Comparison of ENCODE assay signal across 29 cellular contexts in genomic region chr12:82760423-82760822, GRCh38.
"Had no signal": no experiment of that assay in that cellular context is flagged by ENCODE, and none has a peak within 500 bp of the region (broad histone marks: within the 10 kb centered on the region; RNA-seq: fewer than 3 reads in every experiment).

No MANE protein-coding gene starts in this region.

- DNase-seq: cerebellar nuclear complex; effector CD8-positive, alpha-beta T cell; esophagus squamous epithelium; foreskin melanocyte; kidney; mucosa of descending colon; naive B cell; pancreas; stimulated activated CD4-positive, alpha-beta T cell treated with anti-CD3 and anti-CD28 coated beads, Interleukin-12 subunit alpha, Interleukin-12 subunit beta, amount 100 ng/mL, for 4 hours; stimulated activated CD4-positive, alpha-beta T cell treated with anti-CD3 and anti-CD28 coated beads, Interleukin-1b, Interleukin-23, amount 100 ng/mL, for 48 hours; stimulated activated CD4-positive, alpha-beta T cell treated with anti-CD3 and anti-CD28 coated beads, Interleukin-4, amount 100 ng/mL, for 1 hour; stimulated activated CD8-positive, alpha-beta memory T cell treated with anti-CD3 and anti-CD28 coated beads, Interleukin-4, amount 100 ng/mL, for 48 hours; stimulated activated naive CD4-positive, alpha-beta T cell; stimulated activated naive CD8-positive, alpha-beta T cell treated with anti-CD3 and anti-CD28 coated beads, Interleukin-15, amount 100 ng/mL, for 72 hours; thyroid gland had no signal

- H3K27ac ChIP-seq: esophagus squamous epithelium, neutrophil, pancreas, right atrium auricular region, thyroid gland had no signal

- H3K4me3 Mint-ChIP-seq: memory B cell; mesothelial cell of epicardium; natural killer cell treated with Interleukin-12 subunit alpha and Interleukin-12 subunit beta and Interleukin-15 and Interleukin-18, amount 100 ng/mL, for 72 hours; neural crest cell; stimulated activated naive CD8-positive, alpha-beta T cell treated with anti-CD3 and anti-CD28 coated beads, Interleukin-15, amount 100 ng/mL, for 72 hours; type B pancreatic cell had no signal

- H3K27me3 ChIP-seq: esophagus squamous epithelium, neutrophil, pancreas, right atrium auricular region, thyroid gland had no signal

- H3K4me2 ChIP-seq: smooth muscle cell had no signal

- H3K4me1 Mint-ChIP-seq: stimulated activated naive CD8-positive, alpha-beta T cell treated with anti-CD3 and anti-CD28 coated beads, Interleukin-15, amount 100 ng/mL, for 72 hours had no signal

- H3K4me3 ChIP-seq: esophagus squamous epithelium, lung, mucosa of descending colon, pancreas, right atrium auricular region, smooth muscle cell, thyroid gland had no signal

- H3K27ac Mint-ChIP-seq: memory B cell; mesothelial cell of epicardium; natural killer cell treated with Interleukin-12 subunit alpha and Interleukin-12 subunit beta and Interleukin-15 and Interleukin-18, amount 100 ng/mL, for 72 hours; progenitor cell of endocrine pancreas; stimulated activated naive CD8-positive, alpha-beta T cell treated with anti-CD3 and anti-CD28 coated beads, Interleukin-15, amount 100 ng/mL, for 72 hours; type B pancreatic cell had no signal

- H3K36me3 Mint-ChIP-seq: naive B cell; natural killer cell treated with Interleukin-12 subunit alpha and Interleukin-12 subunit beta and Interleukin-15 and Interleukin-18, amount 100 ng/mL, for 72 hours had no signal

- H3K27me3 Mint-ChIP-seq: memory B cell; naive B cell; natural killer cell treated with Interleukin-12 subunit alpha and Interleukin-12 subunit beta and Interleukin-15 and Interleukin-18, amount 100 ng/mL, for 72 hours; progenitor cell of endocrine pancreas; stimulated activated naive CD8-positive, alpha-beta T cell treated with anti-CD3 and anti-CD28 coated beads, Interleukin-15, amount 100 ng/mL, for 72 hours; type B pancreatic cell had no signal

- H3K9me3 Mint-ChIP-seq: memory B cell; mesothelial cell of epicardium; naive B cell; natural killer cell treated with Interleukin-12 subunit alpha and Interleukin-12 subunit beta and Interleukin-15 and Interleukin-18, amount 100 ng/mL, for 72 hours; neural crest cell; stimulated activated naive CD8-positive, alpha-beta T cell treated with anti-CD3 and anti-CD28 coated beads, Interleukin-15, amount 100 ng/mL, for 72 hours; type B pancreatic cell had no signal

- H3K36me3 ChIP-seq: neutrophil, pancreas, right atrium auricular region, thyroid gland had no signal

- FAIRE-seq: colon, endothelial cell of umbilical vein, kidney, pancreas had no signal

- H3K4me1 ChIP-seq: esophagus squamous epithelium had no signal

- H3K9me3 ChIP-seq: esophagus squamous epithelium, mucosa of descending colon, neutrophil, pancreas, right atrium auricular region, thyroid gland had no signal

- ATAC-seq: left lobe of liver; mucosa of descending colon; natural killer cell treated with Interleukin-12 subunit alpha and Interleukin-12 subunit beta and Interleukin-15 and Interleukin-18, amount 100 ng/mL, for 72 hours; pancreas; sciatic nerve; stimulated activated naive CD8-positive, alpha-beta T cell treated with anti-CD3 and anti-CD28 coated beads, Interleukin-15, amount 100 ng/mL, for 72 hours had no signal
